ENCODE assay signal across 9 cellular contexts in the genomic region with DNA sequence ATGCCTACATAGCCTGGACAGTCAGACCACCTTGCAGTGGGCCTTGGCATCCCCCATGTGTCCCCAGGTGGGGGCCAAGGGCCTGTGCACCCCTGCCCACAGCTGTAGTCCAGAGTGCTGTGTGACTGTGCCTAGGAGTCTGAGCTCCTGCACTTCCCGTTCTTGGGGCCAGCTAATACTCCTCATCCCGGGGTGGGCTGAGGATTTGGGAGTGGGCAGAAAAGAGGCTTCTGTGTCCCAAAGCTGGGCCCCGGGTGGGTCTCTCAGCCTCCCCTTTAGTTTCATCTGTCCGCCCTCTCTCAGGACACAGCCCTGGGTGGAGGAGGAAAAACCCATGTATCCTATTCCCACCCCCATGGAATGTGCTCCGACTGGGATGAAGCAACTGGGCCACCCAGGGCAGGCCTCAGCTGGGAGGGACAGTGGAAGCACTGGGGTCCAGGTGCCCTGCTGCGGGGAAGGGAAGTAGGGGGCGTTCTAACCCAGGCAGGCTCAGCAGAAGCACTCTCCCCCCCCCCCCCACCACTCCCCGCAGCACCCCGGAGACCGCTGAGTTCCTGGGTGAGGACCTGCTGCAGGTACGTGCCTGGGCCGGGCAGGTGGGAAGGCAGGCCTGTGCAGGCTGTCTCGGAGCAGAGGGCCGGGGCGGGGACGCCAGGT. TPM values are rescaled to one million over a fixed set of nuclear protein-coding genes. Genes with fewer than 3 reads are reported as not detected.
DNase-seq lines count a peak whose midpoint lies in the region; FAIRE-seq and TF ChIP-seq lines count a peak whose summit lies in the region.
"Had no signal": no experiment of that assay in that cellular context is flagged by ENCODE, and none has a peak within 500 bp of the region (broad histone marks: within the 10 kb centered on the region; RNA-seq: fewer than 3 reads in every experiment).

No MANE protein-coding gene starts in this region.

- TF ChIP-seq CTCF in kidney epithelial cell (IDR thresholded peaks at IDR 0.05; ENCODE audit: insufficient read depth, low read length, poor library complexity, severe bottlenecking) (no peak), type B pancreatic cell (conservative IDR thresholded peaks at IDR 0.05) (no peak), kidney (IDR thresholded peaks at IDR 0.05; ENCODE audit: borderline replicate concordance, extremely low read depth, insufficient read depth) (no peak)

- H3K27ac ChIP-seq in kidney (ENCODE audit: low read depth in 2 of 2, low read length in 2 of 2) = no peak overlapping the region

- H3K27me3 Mint-ChIP-seq in activated naive CD4-positive, alpha-beta T cell treated with anti-CD3 and anti-CD28 coated beads for 36 hours (ENCODE audit: low read depth) = no peaks in the 10 kb centered on the region
- H3K27me3 Mint-ChIP-seq in activated naive CD8-positive, alpha-beta T cell = no peaks in the 10 kb centered on the region
- no peaks in the 10 kb centered on the region for H3K27me3 Mint-ChIP-seq in type B pancreatic cell

- no peak for FAIRE-seq in kidney (lab: Jason Lieb, UNC)
- FAIRE-seq: TTC549 had no signal

- no peak overlapping the region for H3K9ac ChIP-seq in kidney (ENCODE audit: low read length in 2 of 2)

- CTCF ChIA-PET in activated naive CD4-positive, alpha-beta T cell treated with anti-CD3 and anti-CD28 coated beads for 36 hours (lab: Charles Lee) = interaction anchor here (0.8 to 7.4 kb wide), 7 partner anchors 10 to 40 kb away, joined by 3 to 260 read pairs (median 21); a partner anchor contains a TSS

- H3K36me3 ChIP-seq in kidney epithelial cell (ENCODE audit: control insufficient read depth, insufficient read depth, low read length) (no peaks in the 10 kb centered on the region), kidney (ENCODE audit: control insufficient read depth in 1 of 2, insufficient read depth in 2 of 2, low read length in 2 of 2) (no peaks in the 10 kb centered on the region)

- H3K27ac Mint-ChIP-seq in activated naive CD4-positive, alpha-beta T cell treated with anti-CD3 and anti-CD28 coated beads for 36 hours = peak overlapping the region; percentile 93
- peak overlapping the region; percentile 95 for H3K27ac Mint-ChIP-seq in activated naive CD8-positive, alpha-beta T cell
- H3K27ac Mint-ChIP-seq in type B pancreatic cell = peak overlapping the region; percentile 69

- peaks cover 0 to 14% of the 10 kb centered on the region in 2 donors for H3K4me1 ChIP-seq in kidney (ENCODE audit: control insufficient read depth in 1 of 2, insufficient read depth in 1 of 2, low read depth in 1 of 2, low read length in 2 of 2)

- no peaks in the 10 kb centered on the region for H3K9me3 Mint-ChIP-seq in activated naive CD4-positive, alpha-beta T cell treated with anti-CD3 and anti-CD28 coated beads for 36 hours
- H3K9me3 Mint-ChIP-seq in activated naive CD8-positive, alpha-beta T cell (ENCODE audit: low read depth) = no peaks in the 10 kb centered on the region
- H3K9me3 Mint-ChIP-seq in type B pancreatic cell = no peaks in the 10 kb centered on the region

- H3K9me3 ChIP-seq in kidney (ENCODE audit: control insufficient read depth in 1 of 2, low read length in 2 of 2) = no peaks in the 10 kb centered on the region

- H3K4me1 Mint-ChIP-seq in activated naive CD4-positive, alpha-beta T cell treated with anti-CD3 and anti-CD28 coated beads for 36 hours (ENCODE audit: low read depth) = peaks cover 57% of the 10 kb centered on the region
- peaks cover 51% of the 10 kb centered on the region for H3K4me1 Mint-ChIP-seq in activated naive CD8-positive, alpha-beta T cell (ENCODE audit: low read depth)
- peaks cover 12% of the 10 kb centered on the region for H3K4me1 Mint-ChIP-seq in type B pancreatic cell (ENCODE audit: unreplicated experiment)

- H3K27me3 ChIP-seq in kidney epithelial cell (ENCODE audit: control insufficient read depth, insufficient read depth, low read length) = no peaks in the 10 kb centered on the region

- intact Hi-C loops in activated naive CD4-positive, alpha-beta T cell treated with anti-CD3 and anti-CD28 coated beads for 36 hours (cut with micrococcal nuclease) = loop anchor here (2.0 kb wide), 1 partner anchor 14 kb away; no protein-coding TSS in a partner anchor
- intact Hi-C loops in kidney (cut with DNase I) = loop anchor here (5.0 to 10.0 kb wide), 2 partner anchors 42 to 154 kb away; no protein-coding TSS in a partner anchor

- peak overlapping the region; percentile 65 for H3K4me3 ChIP-seq in kidney epithelial cell (ENCODE audit: low read depth, low read length)
- H3K4me3 ChIP-seq in kidney (ENCODE audit: low read length in 2 of 2) = no peak overlapping the region

- peaks cover 9% of the 10 kb centered on the region for H3K36me3 Mint-ChIP-seq in activated naive CD4-positive, alpha-beta T cell treated with anti-CD3 and anti-CD28 coated beads for 36 hours (ENCODE audit: low read depth)
- H3K36me3 Mint-ChIP-seq in activated naive CD8-positive, alpha-beta T cell = no peaks in the 10 kb centered on the region
- no peaks in the 10 kb centered on the region for H3K36me3 Mint-ChIP-seq in type B pancreatic cell

- H3K4me3 Mint-ChIP-seq in activated naive CD4-positive, alpha-beta T cell treated with anti-CD3 and anti-CD28 coated beads for 36 hours = peak overlapping the region; percentile 86
- H3K4me3 Mint-ChIP-seq in activated naive CD8-positive, alpha-beta T cell = peak overlapping the region; percentile 93
- H3K4me3 Mint-ChIP-seq in type B pancreatic cell = peak overlapping the region; percentile 91

- DNase-seq in activated naive CD4-positive, alpha-beta T cell treated with anti-CD3 and anti-CD28 coated beads for 36 hours = no peak
- no peak for DNase-seq in activated naive CD4-positive, alpha-beta T cell treated with anti-CD3 and anti-CD28 coated beads, Interleukin-2, amount 50 U/mL, for 16 hours
- no peak for DNase-seq in kidney epithelial cell (ENCODE audit: low read depth)
- no peak for DNase-seq in type B pancreatic cell (ENCODE audit: extremely low spot score, unreplicated experiment)
- DNase-seq in kidney = no peak
- DNase-seq in HCEC 1CT = no peak
- no peak for DNase-seq in cerebellum (ENCODE audit: low spot score)

RNA-seq across cellular contexts. Expression of a gene that starts 1.3 kb away (rescaled TPM):
- total RNA-seq in activated naive CD4-positive, alpha-beta T cell treated with anti-CD3 and anti-CD28 coated beads for 36 hours = 10 to 100 TPM; 45.9 to 51.0 TPM
- total RNA-seq in kidney epithelial cell (5.0 and 10.4 TPM in 2 replicates), type B pancreatic cell (ENCODE audit: low replicate concordance) (30.0 and 31.1 TPM in 2 replicates), kidney (12.8 TPM), cerebellum (1.4 TPM)
- polyA plus RNA-seq in kidney (ENCODE audit: insufficient read depth, low read depth, low replicate concordance) = 2.2 TPM

RNA-seq across cellular contexts. Expression of a gene that starts 17.8 kb away (rescaled TPM):
- total RNA-seq in activated naive CD4-positive, alpha-beta T cell treated with anti-CD3 and anti-CD28 coated beads for 36 hours = 10 to 100 TPM; 17.4 to 19.2 TPM
- total RNA-seq in kidney epithelial cell = 13.3 and 14.3 TPM in 2 replicates
- total RNA-seq in type B pancreatic cell (ENCODE audit: low replicate concordance) = 15.6 and 30.2 TPM in 2 replicates
- 6.3 TPM for total RNA-seq in kidney
- 29.6 TPM for polyA plus RNA-seq in kidney (ENCODE audit: insufficient read depth, low read depth, low replicate concordance)
- total RNA-seq in cerebellum = 34.0 TPM

RNA-seq across cellular contexts. Expression of a gene that starts 32.1 kb away (rescaled TPM):
- 10 to 100 TPM; 46.1 to 49.1 TPM for total RNA-seq in activated naive CD4-positive, alpha-beta T cell treated with anti-CD3 and anti-CD28 coated beads for 36 hours
- total RNA-seq in kidney epithelial cell (65.9 and 75.2 TPM in 2 replicates), type B pancreatic cell (ENCODE audit: low replicate concordance) (71.8 and 80.2 TPM in 2 replicates), kidney (61.2 TPM), cerebellum (39.1 TPM)
- 37.5 TPM for polyA plus RNA-seq in kidney (ENCODE audit: insufficient read depth, low read depth, low replicate concordance)

RNA-seq across cellular contexts. Expression of a gene that starts 34.7 kb away (rescaled TPM):
- total RNA-seq in activated naive CD4-positive, alpha-beta T cell treated with anti-CD3 and anti-CD28 coated beads for 36 hours = 10 to 100 TPM; 62.7 to 70.2 TPM
- total RNA-seq in kidney epithelial cell (500 and 806 TPM in 2 replicates), type B pancreatic cell (ENCODE audit: low replicate concordance) (1.8 and 235 TPM in 2 replicates), kidney (227 TPM), cerebellum (152 TPM)
- 496 TPM for polyA plus RNA-seq in kidney (ENCODE audit: insufficient read depth, low read depth, low replicate concordance)

RNA-seq across cellular contexts. Expression of a gene that starts 45.4 kb away (rescaled TPM):
- total RNA-seq in activated naive CD4-positive, alpha-beta T cell treated with anti-CD3 and anti-CD28 coated beads for 36 hours = 10 to 100 TPM; 26.7 to 30.4 TPM
- total RNA-seq in kidney epithelial cell (46.2 and 59.0 TPM in 2 replicates), type B pancreatic cell (ENCODE audit: low replicate concordance) (18.5 and 23.9 TPM in 2 replicates), kidney (27.5 TPM), cerebellum (11.3 TPM)
- polyA plus RNA-seq in kidney (ENCODE audit: insufficient read depth, low read depth, low replicate concordance) = 26.3 TPM
